Comparison of ENCODE assay signal across 14 cellular contexts in the genomic region with DNA sequence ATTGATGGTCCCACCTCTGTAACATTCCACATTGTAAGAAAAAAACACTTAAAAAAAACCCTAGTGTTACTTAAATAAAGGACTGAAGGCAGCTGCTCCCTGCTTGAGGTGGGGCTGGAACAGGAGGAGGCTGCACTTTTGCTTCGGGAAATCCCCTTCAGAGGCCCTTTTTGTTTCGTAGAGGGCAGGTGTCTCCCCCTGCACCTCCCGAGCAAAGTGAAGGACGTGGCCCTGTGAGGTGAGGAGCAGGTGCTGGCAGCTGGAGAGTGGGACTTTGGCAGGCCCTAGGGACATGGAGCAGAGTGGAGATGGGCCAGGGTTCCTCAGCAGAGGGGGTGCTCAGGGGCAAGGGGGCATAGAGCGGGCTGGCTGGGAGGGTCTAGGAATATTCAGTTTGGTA. TPM values are rescaled to one million over a fixed set of nuclear protein-coding genes. Genes with fewer than 3 reads are reported as not detected.
DNase-seq lines count a peak whose midpoint lies in the region; ATAC-seq and TF ChIP-seq lines count a peak whose summit lies in the region.
"Had no signal": no experiment of that assay in that cellular context is flagged by ENCODE, and none has a peak within 500 bp of the region (broad histone marks: within the 10 kb centered on the region; RNA-seq: fewer than 3 reads in every experiment).

No MANE protein-coding gene starts in this region.

- no peak overlapping the region for H2BK5ac ChIP-seq in neuronal stem cell (ENCODE audit: low read length)

- H2BK120ac ChIP-seq in neuronal stem cell (ENCODE audit: low read depth, low read length), result no peak overlapping the region

- H3K23ac ChIP-seq in neuronal stem cell (ENCODE audit: low read depth, low read length, poor library complexity), result no peak overlapping the region

- H3K27me3 ChIP-seq in neuronal stem cell (ENCODE audit: control insufficient read depth in 3 of 3, insufficient read depth in 3 of 3, low read depth in 1 of 3, low read length in 3 of 3) (peaks cover 0 to 9% (median 0%) of the 10 kb centered on the region in 3 experiments), dorsolateral prefrontal cortex (no peaks in the 10 kb centered on the region)
- H3K27me3 ChIP-seq: right lobe of liver had no signal

- H3K27me3 Mint-ChIP-seq in mesothelial cell of epicardium (ENCODE audit: low read depth) (no peaks in the 10 kb centered on the region), glutamatergic neuron (ENCODE audit: unreplicated experiment) (peaks cover 9% of the 10 kb centered on the region)

- H3K4me1 ChIP-seq in neuronal stem cell (ENCODE audit: control insufficient read depth in 2 of 2, insufficient read depth in 1 of 2, low read depth in 1 of 2, low read length in 2 of 2), result no peaks in the 10 kb centered on the region
- H3K4me1 ChIP-seq: right lobe of liver had no signal

- H3K9me3 ChIP-seq in neuronal stem cell (replicated peaks in 1 of 2; ENCODE audit: control insufficient read depth in 2 of 2, insufficient read depth in 1 of 2, low read depth in 1 of 2, low read length in 2 of 2), result peaks cover 0 to 5% of the 10 kb centered on the region in 2 donors
- H3K9me3 ChIP-seq: right lobe of liver had no signal

- no peak overlapping the region for H3K14ac ChIP-seq in neuronal stem cell (ENCODE audit: low read length)

- no peaks in the 10 kb centered on the region for H3K36me3 ChIP-seq in neuronal stem cell (replicated peaks in 1 of 2; ENCODE audit: control insufficient read depth in 2 of 2, insufficient read depth in 2 of 2, low read length in 2 of 2)
- H3K36me3 ChIP-seq: right lobe of liver had no signal

- H3K27ac ChIP-seq in neuronal stem cell (replicated peaks; ENCODE audit: low read length) (no peak overlapping the region), dorsolateral prefrontal cortex (no peak overlapping the region)
- H3K27ac ChIP-seq: right lobe of liver, SK-N-MC had no signal

- H3K9ac ChIP-seq in neuronal stem cell (ENCODE audit: low read depth, low read length, poor library complexity), result no peak overlapping the region

- no peak for TF ChIP-seq CTCF in mesothelial cell of epicardium (IDR thresholded peaks at IDR 0.05; ENCODE audit: unreplicated experiment)
- no peak for TF ChIP-seq CTCF in glutamatergic neuron (IDR thresholded peaks at IDR 0.05; ENCODE audit: partially characterized antibody, unreplicated experiment)
- no peak for TF ChIP-seq CTCF in dorsolateral prefrontal cortex (IDR thresholded peaks at IDR 0.05 in 54 of 56, conservative IDR thresholded peaks at IDR 0.05 in 2 of 56; ENCODE audit: low read depth in 1 of 56, partially characterized antibody in 56 of 56)

- H3K18ac ChIP-seq in neuronal stem cell (ENCODE audit: low read length), result no peak overlapping the region

- DNase-seq in NCI-H128 (lab: John Stamatoyannopoulos, UW; ENCODE audit: unreplicated experiment) (peak; percentile 30), mesothelial cell of epicardium (ENCODE audit: low spot score in 2 of 2, unreplicated experiment in 2 of 2) (no peak), neuronal stem cell (ENCODE audit: low spot score) (no peak), glutamatergic neuron (no peak), dorsolateral prefrontal cortex (no peak), sciatic nerve (ENCODE audit: low spot score) (no peak)
- DNase-seq: activated naive CD8-positive, alpha-beta T cell treated with anti-CD3 and anti-CD28 coated beads, Interleukin-2, amount 10 ng/mL, durations not matched to agents 7 days and 5 days; left ventricle myocardium superior; right lobe of liver had no signal

- intact Hi-C loops in dorsolateral prefrontal cortex (cut with DNase I), result no loop called here
- intact Hi-C loops in sciatic nerve (cut with DNase I), result no loop called here

- H3K4ac ChIP-seq in neuronal stem cell (ENCODE audit: low read length), result no peak overlapping the region

- H3K27ac Mint-ChIP-seq in mesothelial cell of epicardium (peak overlapping the region; percentile 22), glutamatergic neuron (ENCODE audit: unreplicated experiment) (no peak overlapping the region)
- H3K27ac Mint-ChIP-seq: activated naive CD8-positive, alpha-beta T cell treated with anti-CD3 and anti-CD28 coated beads, Interleukin-2, amount 10 ng/mL, durations not matched to agents 7 days and 5 days had no signal

- peak; percentile 74 for ATAC-seq in GM18502 (IDR thresholded peaks at IDR 0.05; ENCODE audit: poor library complexity, unreplicated experiment)
- peak; percentile 79 for ATAC-seq in GM21576 (IDR thresholded peaks at IDR 0.05; ENCODE audit: unreplicated experiment)
- ATAC-seq in sciatic nerve, result no peak
- ATAC-seq: left ventricle myocardium superior had no signal

- no peak overlapping the region for H2BK12ac ChIP-seq in neuronal stem cell (ENCODE audit: low read length)

- H4K91ac ChIP-seq in neuronal stem cell (ENCODE audit: low read depth, low read length, poor library complexity), result no peak overlapping the region

- H3K36me3 Mint-ChIP-seq in mesothelial cell of epicardium, result no peaks in the 10 kb centered on the region
- H3K36me3 Mint-ChIP-seq in glutamatergic neuron (ENCODE audit: unreplicated experiment), result peaks cover 13% of the 10 kb centered on the region
- H3K36me3 Mint-ChIP-seq: activated naive CD8-positive, alpha-beta T cell treated with anti-CD3 and anti-CD28 coated beads, Interleukin-2, amount 10 ng/mL, durations not matched to agents 7 days and 5 days had no signal

- H3K9me3 Mint-ChIP-seq in mesothelial cell of epicardium (peaks cover 4% of the 10 kb centered on the region), glutamatergic neuron (ENCODE audit: unreplicated experiment) (no peaks in the 10 kb centered on the region)
- H3K9me3 Mint-ChIP-seq: activated naive CD8-positive, alpha-beta T cell treated with anti-CD3 and anti-CD28 coated beads, Interleukin-2, amount 10 ng/mL, durations not matched to agents 7 days and 5 days; H9 had no signal

- no peak overlapping the region for H2AK5ac ChIP-seq in neuronal stem cell (ENCODE audit: low read depth, low read length)

- H3K4me2 ChIP-seq in neuronal stem cell (ENCODE audit: insufficient read depth, low read length, poor library complexity, severe bottlenecking), result no peak overlapping the region

- H2AFZ ChIP-seq in neuronal stem cell (ENCODE audit: low read length), result no peak overlapping the region

- H3K4me3 ChIP-seq in neuronal stem cell (ENCODE audit: low read length in 2 of 2), result no peak overlapping the region
- H3K4me3 ChIP-seq in dorsolateral prefrontal cortex, result no peak overlapping the region
- H3K4me3 ChIP-seq: right lobe of liver, SK-N-MC had no signal

- no peaks in the 10 kb centered on the region for H3K79me1 ChIP-seq in neuronal stem cell (ENCODE audit: low read depth, low read length)

- H3K4me3 Mint-ChIP-seq in mesothelial cell of epicardium, result no peak overlapping the region
- H3K4me3 Mint-ChIP-seq in glutamatergic neuron (ENCODE audit: unreplicated experiment), result no peak overlapping the region
- H3K4me3 Mint-ChIP-seq: activated naive CD8-positive, alpha-beta T cell treated with anti-CD3 and anti-CD28 coated beads, Interleukin-2, amount 10 ng/mL, durations not matched to agents 7 days and 5 days; H9 had no signal

- H2BK15ac ChIP-seq in neuronal stem cell (ENCODE audit: low read length), result no peak overlapping the region

- no peaks in the 10 kb centered on the region for H3K4me1 Mint-ChIP-seq in mesothelial cell of epicardium
- H3K4me1 Mint-ChIP-seq in glutamatergic neuron (ENCODE audit: low read depth, unreplicated experiment), result no peaks in the 10 kb centered on the region

- H4K8ac ChIP-seq in neuronal stem cell (ENCODE audit: low read depth, low read length), result no peak overlapping the region

- no CpG with 5 or more reads among the region's 5 CpGs for WGBS in neuronal stem cell (ENCODE audit: extremely low coverage in 2 of 2, insufficient read length in 2 of 2, insufficient replicate concordance in 1 of 2), 2 donors

RNA-seq across cellular contexts. Expression of gene WNT4, which starts 33.4 kb away (rescaled TPM):
- 34.9 to 41.2 TPM (median 38.7 TPM) in 3 replicates for total RNA-seq in mesothelial cell of epicardium
- polyA plus RNA-seq in neuronal stem cell (2013, experiment 1 of 2), result not detected
- not detected for polyA plus RNA-seq in neuronal stem cell (2013, experiment 2 of 2)
- not detected for total RNA-seq in glutamatergic neuron (ENCODE audit: unreplicated experiment)
- total RNA-seq in dorsolateral prefrontal cortex, result 1 to 10 TPM in 98 of 120 experiments, under 1 TPM in 22; 0.50 to 4.2 (median 1.5) TPM
- 0.22 TPM for total RNA-seq in sciatic nerve
- total RNA-seq: activated naive CD8-positive, alpha-beta T cell treated with anti-CD3 and anti-CD28 coated beads, Interleukin-2, amount 10 ng/mL, durations not matched to agents 7 days and 5 days; LHCN-M2 had no signal
